8 cellular contexts compared by ENCODE assay signal in the genomic region with DNA sequence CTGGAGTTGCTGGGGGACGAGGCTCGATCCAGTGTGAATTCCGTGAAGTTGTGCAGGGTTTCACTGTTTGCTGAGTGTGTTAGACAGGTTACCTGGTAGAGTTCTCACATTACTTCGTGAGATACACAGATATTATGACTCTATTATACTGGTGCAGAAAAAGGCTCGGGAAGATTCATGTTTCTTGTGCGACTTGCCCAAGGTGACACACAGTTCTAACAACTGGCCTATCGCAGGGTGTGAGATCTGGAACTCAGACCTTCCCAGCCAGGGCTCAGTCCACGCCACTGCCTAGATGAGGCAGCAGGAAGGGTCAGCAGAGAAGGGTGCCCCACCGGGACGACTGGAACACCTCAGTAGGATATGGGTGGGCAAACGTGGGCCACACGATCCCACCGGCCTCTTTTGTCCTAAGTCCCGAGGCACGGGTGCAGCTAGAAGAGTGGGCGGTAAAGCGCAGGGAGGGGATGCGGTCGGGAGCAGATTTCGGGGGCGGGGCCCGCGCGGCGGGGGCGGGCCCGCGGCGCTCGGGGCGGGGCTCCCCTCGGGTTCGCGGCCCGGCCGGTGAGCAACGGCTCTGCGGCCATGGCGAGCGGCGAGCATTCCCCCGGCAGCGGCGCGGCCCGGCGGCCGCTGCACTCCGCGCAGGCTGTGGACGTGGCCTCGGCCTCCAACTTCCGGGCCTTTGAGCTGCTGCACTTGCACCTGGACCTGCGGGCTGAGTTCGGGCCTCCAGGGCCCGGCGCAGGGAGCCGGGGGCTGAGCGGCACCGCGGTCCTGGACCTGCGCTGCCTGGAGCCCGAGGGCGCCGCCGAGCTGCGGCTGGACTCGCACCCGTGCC. TPM values are rescaled to one million over a fixed set of nuclear protein-coding genes. Genes with fewer than 3 reads are reported as not detected.
DNase-seq lines count a peak whose midpoint lies in the region; ATAC-seq and FAIRE-seq lines count a peak whose summit lies in the region.

A gene with protein sequence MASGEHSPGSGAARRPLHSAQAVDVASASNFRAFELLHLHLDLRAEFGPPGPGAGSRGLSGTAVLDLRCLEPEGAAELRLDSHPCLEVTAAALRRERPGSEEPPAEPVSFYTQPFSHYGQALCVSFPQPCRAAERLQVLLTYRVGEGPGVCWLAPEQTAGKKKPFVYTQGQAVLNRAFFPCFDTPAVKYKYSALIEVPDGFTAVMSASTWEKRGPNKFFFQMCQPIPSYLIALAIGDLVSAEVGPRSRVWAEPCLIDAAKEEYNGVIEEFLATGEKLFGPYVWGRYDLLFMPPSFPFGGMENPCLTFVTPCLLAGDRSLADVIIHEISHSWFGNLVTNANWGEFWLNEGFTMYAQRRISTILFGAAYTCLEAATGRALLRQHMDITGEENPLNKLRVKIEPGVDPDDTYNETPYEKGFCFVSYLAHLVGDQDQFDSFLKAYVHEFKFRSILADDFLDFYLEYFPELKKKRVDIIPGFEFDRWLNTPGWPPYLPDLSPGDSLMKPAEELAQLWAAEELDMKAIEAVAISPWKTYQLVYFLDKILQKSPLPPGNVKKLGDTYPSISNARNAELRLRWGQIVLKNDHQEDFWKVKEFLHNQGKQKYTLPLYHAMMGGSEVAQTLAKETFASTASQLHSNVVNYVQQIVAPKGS (plus strand): TSS at position 567 of the 841 bp plus-strand sequence. CDS start 19 bp downstream, at position 586.

- intact Hi-C loops in left ventricle myocardium superior (cut with micrococcal nuclease): no loop called here

- H3K36me3 Mint-ChIP-seq in IgD-negative memory B cell: peaks cover 1% of the 10 kb centered on the region

- H3K4me3 Mint-ChIP-seq in IgD-negative memory B cell: peak within 1 kb of the TSS; percentile 93 to 100 (median 96)

- peak within 1 kb of the TSS; percentile 61 to 96 (median 90) for H3K27ac Mint-ChIP-seq in IgD-negative memory B cell

- peaks cover 14 to 20% (median 15%) of the 10 kb centered on the region in 3 donors for H3K4me1 Mint-ChIP-seq in IgD-negative memory B cell

- no peaks in the 10 kb centered on the region for H3K9me3 Mint-ChIP-seq in IgD-negative memory B cell

- H3K27me3 Mint-ChIP-seq in IgD-negative memory B cell: no peaks in the 10 kb centered on the region

- DNase-seq in EL: peak; percentile 75
- DNase-seq in T-helper 1 cell: peak; percentile 33 to 65 (median 55)
- DNase-seq in amniotic stem cell (lab: John Stamatoyannopoulos, UW): peak; percentile 43
- DNase-seq in left ventricle myocardium superior: peak; percentile 90
- DNase-seq in pulmonary artery endothelial cell (ENCODE audit: low read depth, low spot score): no peak
- DNase-seq in urothelium cell line (ENCODE audit: low spot score): peak; percentile 89

- ATAC-seq in GM21529 (IDR thresholded peaks at IDR 0.05; ENCODE audit: unreplicated experiment) (peak; percentile 80), left ventricle myocardium superior (peak; percentile 90)

- FAIRE-seq in urothelium cell line (lab: Jason Lieb, UNC): no peak

RNA-seq across cellular contexts. Expression of the gene that starts here (rescaled TPM):
- polyA plus RNA-seq in IgD-negative memory B cell: 38.5 TPM
- total RNA-seq in left ventricle myocardium superior (11.6 TPM), pulmonary artery endothelial cell (53.5 and 55.4 TPM in 2 replicates)
